Comparison of ENCODE assay signal across 8 cellular contexts in genomic region chr12:57603758-57604453, GRCh38. TPM values are rescaled to one million over a fixed set of nuclear protein-coding genes. Genes with fewer than 3 reads are reported as not detected.
DNase-seq lines count a peak whose midpoint lies in the region; ATAC-seq and TF ChIP-seq lines count a peak whose summit lies in the region.

No MANE protein-coding gene starts in this region.

- H3K36me3 Mint-ChIP-seq in endodermal cell (ENCODE audit: low read depth) = peaks cover 51% of the 10 kb centered on the region

- H3K9me2 ChIP-seq in OCI-LY7 (ENCODE audit: insufficient read depth, low read length) = no peaks in the 10 kb centered on the region

- no peaks in the 10 kb centered on the region for H3K79me2 ChIP-seq in OCI-LY7 (ENCODE audit: insufficient read depth, low read depth, low read length)

- H3K27ac ChIP-seq in OCI-LY7 (ENCODE audit: low read depth, low read length, poor library complexity, severe bottlenecking) = no peak overlapping the region
- no peak overlapping the region for H3K27ac ChIP-seq in endodermal cell (ENCODE audit: low read depth, low read length)
- peak overlapping the region; percentile 93 for H3K27ac ChIP-seq in urinary bladder (ENCODE audit: low read depth)

- no peaks in the 10 kb centered on the region for H3K27me3 Mint-ChIP-seq in endodermal cell (ENCODE audit: insufficient read depth)

- H3K9me3 Mint-ChIP-seq in endodermal cell = no peaks in the 10 kb centered on the region

- 36% methylated on average over 4 of the region's 6 CpGs; no CpG with 5 or more reads in 1 of the 2 experiments for WGBS in endodermal cell (ENCODE audit: insufficient coverage in 1 of 2, insufficient read length in 1 of 2), 2 experiments
- WGBS in urinary bladder = 12% methylated on average over 6 of the region's 6 CpGs

- intact Hi-C loops in OCI-LY7 (cut with micrococcal nuclease; ENCODE audit: unreplicated experiment) = no loop called here
- intact Hi-C loops in mucosa of descending colon (cut with DNase I, micrococcal nuclease) = no loop called here

- peaks cover 18% of the 10 kb centered on the region for H3K4me1 Mint-ChIP-seq in endodermal cell

- peak; percentile 40 for DNase-seq in GM04504 (ENCODE audit: low read depth)
- DNase-seq in OCI-LY7 (ENCODE audit: low spot score) = no peak
- peak; percentile 83 for DNase-seq in endodermal cell
- no peak for DNase-seq in mucosa of descending colon
- no peak for DNase-seq in activated gamma-delta T cell (lab: John Stamatoyannopoulos, UW)

- TF ChIP-seq CTCF in OCI-LY7 (conservative IDR thresholded peaks at IDR 0.05; ENCODE audit: low read length) (no peak), endodermal cell (conservative IDR thresholded peaks at IDR 0.05) (no peak), mucosa of descending colon (IDR thresholded peaks at IDR 0.05) (no peak)

- H3K4me2 ChIP-seq in OCI-LY7 (ENCODE audit: low read length) = peak overlapping the region; percentile 30; the same call in 1 of the 2 replicates

- H3K4me3 Mint-ChIP-seq in endodermal cell = peak overlapping the region; percentile 83

- H3K4me1 ChIP-seq in OCI-LY7 (ENCODE audit: insufficient read depth, low read length, poor library complexity, severe bottlenecking) (no peaks in the 10 kb centered on the region), endodermal cell (ENCODE audit: control insufficient read depth, insufficient read depth, low read length) (peaks cover 7% of the 10 kb centered on the region), mucosa of descending colon (ENCODE audit: low read depth) (peaks cover 7% of the 10 kb centered on the region), urinary bladder (ENCODE audit: insufficient read depth) (no peaks in the 10 kb centered on the region)

- peak overlapping the region; percentile 60 for H3K9ac ChIP-seq in endodermal cell (ENCODE audit: extremely low read depth, low read length, poor library complexity, severe bottlenecking)

- H3K36me3 ChIP-seq in OCI-LY7 (ENCODE audit: insufficient read depth, low read length) = peaks cover 41% of the 10 kb centered on the region; the same call in 1 of the 2 replicates
- peaks cover 45% of the 10 kb centered on the region for H3K36me3 ChIP-seq in endodermal cell (ENCODE audit: control insufficient read depth, insufficient read depth, low read length)
- H3K36me3 ChIP-seq in mucosa of descending colon (ENCODE audit: low read depth) = no peaks in the 10 kb centered on the region
- no peaks in the 10 kb centered on the region for H3K36me3 ChIP-seq in urinary bladder (ENCODE audit: insufficient read depth)

- no peak overlapping the region for H3K4me3 ChIP-seq in OCI-LY7 (ENCODE audit: low read depth, low read length, poor library complexity, severe bottlenecking)
- H3K4me3 ChIP-seq in endodermal cell (ENCODE audit: low read length) = peak overlapping the region; percentile 82
- no peak overlapping the region for H3K4me3 ChIP-seq in mucosa of descending colon
- peak overlapping the region; percentile 78 for H3K4me3 ChIP-seq in urinary bladder (ENCODE audit: low read depth, low read length)

- peak overlapping the region; percentile 95 for H3K27ac Mint-ChIP-seq in endodermal cell

- H4K20me1 ChIP-seq in OCI-LY7 (ENCODE audit: insufficient read depth, low read length) = no peaks in the 10 kb centered on the region

- H3K9me3 ChIP-seq in OCI-LY7 (ENCODE audit: low read length) (no peaks in the 10 kb centered on the region), endodermal cell (ENCODE audit: control insufficient read depth, low read length) (no peaks in the 10 kb centered on the region), mucosa of descending colon (no peaks in the 10 kb centered on the region)

- no peaks in the 10 kb centered on the region for H3K27me3 ChIP-seq in endodermal cell (ENCODE audit: control insufficient read depth, insufficient read depth, low read length, poor library complexity, severe bottlenecking)

- peak; percentile 27 for ATAC-seq in mucosa of descending colon
- no peak for ATAC-seq in HG03354 (IDR thresholded peaks at IDR 0.05; ENCODE audit: poor library complexity, severe bottlenecking, unreplicated experiment)
- no peak for ATAC-seq in HG03432 (IDR thresholded peaks at IDR 0.05; ENCODE audit: unreplicated experiment)

- POLR2A ChIA-PET in OCI-LY7 (lab: Charles Lee) = interaction anchor here (0.7 kb wide), 1 partner anchor 232 kb away, joined by 3 read pairs; no protein-coding TSS in a partner anchor

- no peak overlapping the region for H2AFZ ChIP-seq in OCI-LY7 (ENCODE audit: low read length)

- CTCF ChIA-PET in OCI-LY7 (lab: Charles Lee; ENCODE audit: unreplicated experiment) = no interaction called here

- BruUV-seq in OCI-LY7 (replicated peaks; lab: Mats Ljungman, UMichigan) = no TSS peak

RNA-seq across cellular contexts. Expression of gene DTX3, which starts 0.7 kb away (rescaled TPM):
- total RNA-seq in OCI-LY7 (2014; rRNA removed; shearing (Covaris generic)) = not detected in 2 replicates
- 0.11 TPM in 1 of 2 replicates, not detected in the other for total RNA-seq in OCI-LY7 (2022)
- total RNA-seq in endodermal cell = 10 to 100 TPM; 59.6 to 62.6 TPM
- polyA plus RNA-seq in endodermal cell (2013, experiment 1 of 2) = 103 TPM
- 88.7 TPM for polyA plus RNA-seq in endodermal cell (2013, experiment 2 of 2)
- 10 to 100 TPM in 1 of 3 donors, 1 to 10 TPM in 2; 4.3 to 65.5 (median 7.0) TPM for total RNA-seq in mucosa of descending colon
- total RNA-seq in urinary bladder = 29.8 TPM
- 64.3 TPM for polyA plus RNA-seq in urinary bladder

RNA-seq across cellular contexts. Expression of gene ARHGEF25, which starts 7.3 kb away (rescaled TPM):
- not detected in 2 replicates for total RNA-seq in OCI-LY7 (2014; rRNA removed; shearing (Covaris generic))
- total RNA-seq in OCI-LY7 (2022) (not detected in 2 replicates), endodermal cell (10 to 100 TPM; 12.7 to 20.1 TPM), mucosa of descending colon (100 to 1,000 TPM in 1 of 3 donors, 10 to 100 TPM in 1, 1 to 10 TPM in 1; 5.0 to 129 (median 11.0) TPM), urinary bladder (64.1 TPM)
- polyA plus RNA-seq in endodermal cell (2013, experiment 1 of 2) = 45.1 TPM
- 39.1 TPM for polyA plus RNA-seq in endodermal cell (2013, experiment 2 of 2)
- 158 TPM for polyA plus RNA-seq in urinary bladder

RNA-seq across cellular contexts. Expression of gene PIP4K2C, which starts 12.9 kb away (rescaled TPM):
- 9.0 and 14.5 TPM in 2 replicates for total RNA-seq in OCI-LY7 (2014; rRNA removed; shearing (Covaris generic))
- total RNA-seq in OCI-LY7 (2022) (14.8 and 15.9 TPM in 2 replicates), endodermal cell (10 to 100 TPM; 40.9 to 45.5 TPM), mucosa of descending colon (10 to 100 TPM; 39.0 to 55.5 (median 54.2) TPM), urinary bladder (9.5 TPM)
- 20.1 TPM for polyA plus RNA-seq in endodermal cell (2013, experiment 1 of 2)
- polyA plus RNA-seq in endodermal cell (2013, experiment 2 of 2) = 19.4 TPM
- polyA plus RNA-seq in urinary bladder = 26.8 TPM

RNA-seq across cellular contexts. Expression of gene B4GALNT1, which starts 29.1 kb away (rescaled TPM):
- 1.1 and 1.2 TPM in 2 replicates for total RNA-seq in OCI-LY7 (2014; rRNA removed; shearing (Covaris generic))
- 3.1 and 3.8 TPM in 2 replicates for total RNA-seq in OCI-LY7 (2022)
- total RNA-seq in endodermal cell = under 1 TPM; 0.49 to 0.66 TPM
- 5.2 TPM for polyA plus RNA-seq in endodermal cell (2013, experiment 1 of 2)
- polyA plus RNA-seq in endodermal cell (2013, experiment 2 of 2) = 5.2 TPM
- 1 to 10 TPM in 1 of 3 donors, under 1 TPM in 2; 0.64 to 2.2 (median 0.65) TPM for total RNA-seq in mucosa of descending colon
- 3.6 TPM for total RNA-seq in urinary bladder
- 2.7 TPM for polyA plus RNA-seq in urinary bladder

RNA-seq across cellular contexts. Expression of gene KIF5A, which starts 54.1 kb away (rescaled TPM):
- 0.09 and 0.10 TPM in 2 replicates for total RNA-seq in OCI-LY7 (2014; rRNA removed; shearing (Covaris generic))
- total RNA-seq in OCI-LY7 (2022) (1.2 and 1.6 TPM in 2 replicates), endodermal cell (1 to 10 TPM; 2.3 to 4.5 TPM), mucosa of descending colon (1 to 10 TPM in 2 of 3 donors, under 1 TPM in 1; 0.61 to 9.1 (median 1.2) TPM), urinary bladder (1.5 TPM)
- polyA plus RNA-seq in endodermal cell (2013, experiment 1 of 2) = 17.2 TPM
- polyA plus RNA-seq in endodermal cell (2013, experiment 2 of 2) = 14.5 TPM
- 1.3 TPM for polyA plus RNA-seq in urinary bladder

Comparison
In these comparisons a context has a peak if more than half of its experiments do, and no peak if none do; other contexts are left out.
1. DNase-seq: peak in GM04504 (single experiment) and endodermal cell (single experiment); none in OCI-LY7 (single experiment), mucosa of descending colon (0 of 3) and activated gamma-delta T cell (single experiment).
2. H3K4me3 ChIP-seq: peak in endodermal cell (single experiment) and urinary bladder (single experiment); none in OCI-LY7 (single experiment) and mucosa of descending colon (single experiment).
3. RNA of gene DTX3, which starts 0.7 kb away (total RNA-seq): 59.6 to 62.6 TPM in endodermal cell, 29.8 TPM in urinary bladder (single experiment) and 4.3 to 65.5 TPM in mucosa of descending colon; 0.11 TPM in OCI-LY7; every median in the first group is over 4 times any median in the second.
4. RNA of gene ARHGEF25, which starts 7.3 kb away (total RNA-seq): 64.1 TPM in urinary bladder (single experiment), 12.7 to 20.1 TPM in endodermal cell and 5.0 to 129 TPM in mucosa of descending colon; not detected in OCI-LY7; every median in the first group is over 4 times any median in the second.